Comparison of ENCODE assay signal across 24 cellular contexts in genomic region chr9:86792136-86792535, GRCh38.
DNase-seq lines count a peak whose midpoint lies in the region; ATAC-seq, FAIRE-seq and TF ChIP-seq lines count a peak whose summit lies in the region.
"Had no signal": no experiment of that assay in that cellular context is flagged by ENCODE, and none has a peak within 500 bp of the region (broad histone marks: within the 10 kb centered on the region; RNA-seq: fewer than 3 reads in every experiment).

No MANE protein-coding gene starts in this region.

- no peak for TF ChIP-seq POLR2A in GM12892 (IDR thresholded peaks at IDR 0.05; ENCODE audit: low read depth, low read length)

- in situ Hi-C loops in Caki2 (cut with HindIII; ENCODE audit: low pct_unique_long_range_greater_than_20kb, low sequenced_read_pairs) = no loop called here

- peak; percentile 43 for ATAC-seq in HG03354 (IDR thresholded peaks at IDR 0.05; ENCODE audit: poor library complexity, severe bottlenecking, unreplicated experiment)
- ATAC-seq: activated CD8-positive, alpha-beta T cell treated with anti-CD3 and anti-CD28 coated beads, Interleukin-2, amount 10 ng/mL, durations not matched to agents 7 days and 5 days; activated naive CD8-positive, alpha-beta T cell treated with anti-CD3 and anti-CD28 coated beads, Interleukin-2, amount 50 U/mL, for 24 hours; activated T-cell treated with anti-CD3 and anti-CD28 coated beads, Interleukin-2, amount 50 U/mL, for 72 hours; left lung; mucosa of descending colon had no signal

- DNase-seq in Caki2 (ENCODE audit: low read depth) = peak; percentile 50
- DNase-seq in SW480 (ENCODE audit: low spot score) = peak; percentile 69
- peak; percentile 14 for DNase-seq in iris pigment epithelial cell (ENCODE audit: low read depth)
- no peak for DNase-seq in GOT3 (lab: John Stamatoyannopoulos, UW)
- no peak for DNase-seq in activated CD4-positive, CD25-positive, alpha-beta regulatory T cell (lab: John Stamatoyannopoulos, UW)
- DNase-seq in GM12892 (ENCODE audit: insufficient read length) = no peak
- DNase-seq in activated CD4-positive, alpha-beta T cell treated with anti-CD3 and anti-CD28 coated beads, Interleukin-2, amount 50 U/mL, for 4 hours = no peak
- DNase-seq: activated CD8-positive, alpha-beta T cell treated with anti-CD3 and anti-CD28 coated beads, Interleukin-2, amount 10 ng/mL, durations not matched to agents 7 days and 5 days; activated naive CD8-positive, alpha-beta T cell treated with anti-CD3 and anti-CD28 coated beads, Interleukin-2, amount 50 U/mL, for 24 hours; activated T-cell treated with anti-CD3 and anti-CD28 coated beads, Interleukin-2, amount 50 U/mL, for 72 hours; CD8-positive, alpha-beta memory T cell; central memory CD4-positive, alpha-beta T cell; effector memory CD4-positive, alpha-beta T cell; hippocampal formation; left lung; mucosa of descending colon; NCI-H1417; NCI-H2171 treated with DMSO at 0.1 percent for 48 hours; NCI-H82; RPMI8226; stimulated activated CD4-positive, alpha-beta T cell treated with anti-CD3 and anti-CD28 coated beads, Interleukin-15, amount 100 ng/mL, for 24 hours; T-helper 1 cell had no signal

- no peak for FAIRE-seq in GM12892 (lab: Jason Lieb, UNC)
- FAIRE-seq: G401.6 had no signal

Comparison
In these comparisons a context has a peak if more than half of its experiments do, and no peak if none do; other contexts are left out.
1. DNase-seq: peak in Caki2 (single experiment), SW480 (single experiment) and iris pigment epithelial cell (single experiment); none in GOT3 (single experiment), activated CD4-positive, CD25-positive, alpha-beta regulatory T cell (0 of 4), GM12892 (single experiment) and activated CD4-positive, alpha-beta T cell treated with anti-CD3 and anti-CD28 coated beads, Interleukin-2, amount 50 U/mL, for 4 hours (0 of 2).